Comparison of ENCODE assay signal across 8 cellular contexts in genomic region chr2:3518496-3519254, GRCh38. TPM values are rescaled to one million over a fixed set of nuclear protein-coding genes. Genes with fewer than 3 reads are reported as not detected.
DNase-seq lines count a peak whose midpoint lies in the region; ATAC-seq and TF ChIP-seq lines count a peak whose summit lies in the region.

No MANE protein-coding gene starts in this region.

- H3K27ac ChIP-seq in muscle layer of colon (ENCODE audit: low read depth, low read length), result peak overlapping the region; percentile 99

- H3K9me3 ChIP-seq in muscle layer of colon (ENCODE audit: low read length), result no peaks in the 10 kb centered on the region

- H3K27ac Mint-ChIP-seq in activated T-cell treated with anti-CD3 and anti-CD28 coated beads, Interleukin-2, amount 50 U/mL, for 24 hours, result peak overlapping the region; percentile 94

- peak overlapping the region; percentile 89 for H3K4me3 Mint-ChIP-seq in activated T-cell treated with anti-CD3 and anti-CD28 coated beads, Interleukin-2, amount 50 U/mL, for 24 hours

- peaks cover 42% of the 10 kb centered on the region for H3K36me3 Mint-ChIP-seq in activated T-cell treated with anti-CD3 and anti-CD28 coated beads, Interleukin-2, amount 50 U/mL, for 24 hours (ENCODE audit: low read depth)

- peak; percentile 94 for DNase-seq in DMS153 (lab: John Stamatoyannopoulos, UW)
- DNase-seq in OCI-M2 (lab: John Stamatoyannopoulos, UW; ENCODE audit: unreplicated experiment), result peak; percentile 61
- peak; percentile 98 for DNase-seq in activated T-cell treated with anti-CD3 and anti-CD28 coated beads, Interleukin-2, amount 50 U/mL, for 24 hours
- peak; percentile 97 to 98 for DNase-seq in stimulated activated CD8-positive, alpha-beta memory T cell treated with anti-CD3 and anti-CD28 coated beads, Interleukin-7, amount 100 ng/mL, for 1 hour (ENCODE audit: low read depth in 2 of 2)

- H3K27me3 Mint-ChIP-seq in activated T-cell treated with anti-CD3 and anti-CD28 coated beads, Interleukin-2, amount 50 U/mL, for 24 hours, result no peaks in the 10 kb centered on the region

- H3K9me3 Mint-ChIP-seq in activated T-cell treated with anti-CD3 and anti-CD28 coated beads, Interleukin-2, amount 50 U/mL, for 24 hours, result peaks cover 5% of the 10 kb centered on the region

- peaks cover 35% of the 10 kb centered on the region for H3K4me1 Mint-ChIP-seq in activated T-cell treated with anti-CD3 and anti-CD28 coated beads, Interleukin-2, amount 50 U/mL, for 24 hours (ENCODE audit: low read depth)

- no peaks in the 10 kb centered on the region for H3K27me3 ChIP-seq in muscle layer of colon (ENCODE audit: control insufficient read depth in 1 of 2, insufficient read depth in 2 of 2, low read length in 2 of 2)

- H3K36me3 ChIP-seq in muscle layer of colon (ENCODE audit: insufficient read depth, low read length), result peaks cover 3% of the 10 kb centered on the region

- peak; percentile 34; the same call in 1 of the 2 replicates for TF ChIP-seq EP300 in Ishikawa (IDR thresholded peaks at IDR 0.05; ENCODE audit: borderline replicate concordance)

- H3K4me1 ChIP-seq in muscle layer of colon (ENCODE audit: insufficient read depth, low read length), result peaks cover 29% of the 10 kb centered on the region

- ATAC-seq in GM21619 (IDR thresholded peaks at IDR 0.05; ENCODE audit: unreplicated experiment), result peak; percentile 76
- ATAC-seq in esophagus mucosa, result peak; percentile 94

- H3K4me3 ChIP-seq in muscle layer of colon (ENCODE audit: low read depth in 1 of 2, low read length in 2 of 2), result peak overlapping the region; percentile 54 to 94

- H3K9ac ChIP-seq in muscle layer of colon (ENCODE audit: low read length), result no peak overlapping the region

- no peak for TF ChIP-seq RAD21 in Ishikawa (IDR thresholded peaks at IDR 0.05; ENCODE audit: low read depth)

TF ChIP-seq in Ishikawa, 13 proteins besides CTCF, POLR2A, EP300 and RAD21:
- TF ChIP-seq TCF12 (IDR thresholded peaks at IDR 0.05; ENCODE audit: low read depth) (no peak), EGR1 (IDR thresholded peaks at IDR 0.05) (0 out of 2 replicates have a peak, but pooled peaks have one; percentile 19), CREB1 (IDR thresholded peaks at IDR 0.05; ENCODE audit: low read depth) (no peak), TAF1 (IDR thresholded peaks at IDR 0.05; ENCODE audit: low read depth) (peak; percentile 70; the same call in 1 of the 2 replicates), ZBTB7A (IDR thresholded peaks at IDR 0.05; ENCODE audit: low read depth) (no peak; the same call in 1 of the 2 replicates), NFIC (IDR thresholded peaks at IDR 0.05) (0 out of 2 replicates have a peak, but pooled peaks have one; percentile 36)
TF ChIP-seq in Ishikawa: peak in this region for 3.

RNA-seq across cellular contexts. Expression of gene ADI1, which starts 0.7 kb away (rescaled TPM):
- 40.8 TPM for total RNA-seq in esophagus mucosa

RNA-seq across cellular contexts. Expression of gene RNASEH1, which starts 39.5 kb away (rescaled TPM):
- 10.6 TPM for total RNA-seq in esophagus mucosa

RNA-seq across cellular contexts. Expression of gene RPS7, which starts 56.4 kb away (rescaled TPM):
- total RNA-seq in esophagus mucosa, result 1,503 TPM

Comparison
In these comparisons a context has a peak if more than half of its experiments do, and no peak if none do; other contexts are left out.
1. Peak in every context shown above with its lines: DNase-seq, ATAC-seq, H3K4me3 ChIP-seq and H3K27ac ChIP-seq.